ENCODE assay signal across 8 cellular contexts in genomic region chr2:61793389-61793836, GRCh38.
DNase-seq lines count a peak whose midpoint lies in the region; ATAC-seq and TF ChIP-seq lines count a peak whose summit lies in the region.

No MANE protein-coding gene starts in this region.

- no peaks in the 10 kb centered on the region for H3K27me3 ChIP-seq in PC-3 (ENCODE audit: low read length)
- no peaks in the 10 kb centered on the region for H3K27me3 ChIP-seq in thoracic aorta (replicated peaks; ENCODE audit: insufficient read depth)

- CTCF ChIA-PET in PC-3 (lab: Charles Lee) = no interaction called here

- ATAC-seq in GM18502 (IDR thresholded peaks at IDR 0.05; ENCODE audit: poor library complexity, unreplicated experiment) (peak; percentile 65), HG03280 (IDR thresholded peaks at IDR 0.05; ENCODE audit: unreplicated experiment) (peak; percentile 73), PC-3 (peak; percentile 91), thoracic aorta (ENCODE audit: insufficient number of reproducible peaks, low FRiP score, low read depth) (no peak), HG03039 (IDR thresholded peaks at IDR 0.05; ENCODE audit: unreplicated experiment) (no peak)

- peak; percentile 84 for DNase-seq in PC-3
- DNase-seq in activated T-helper 1 cell treated with anti-CD3 and anti-CD28 coated beads, Interleukin-2, amount 50 U/mL, for 16 hours (ENCODE audit: low read depth in 1 of 2, low spot score in 1 of 2) = peak; percentile 39 to 46
- DNase-seq in fibroblast of the aortic adventitia (ENCODE audit: low read depth) = peak; percentile 58
- peak in 32 of 56 donors; percentile 1 to 52 (median 14) for DNase-seq in nucleus accumbens (lab: John Stamatoyannopoulos, UW)
- no peak for DNase-seq in thoracic aorta (ENCODE audit: low spot score)

- no peaks in the 10 kb centered on the region for H3K36me3 ChIP-seq in PC-3 (ENCODE audit: low read depth, low read length)
- no peaks in the 10 kb centered on the region for H3K36me3 ChIP-seq in thoracic aorta

- H3F3A ChIP-seq in PC-3 (ENCODE audit: low read length, unreplicated experiment) = no peaks in the 10 kb centered on the region

- H3K27ac ChIP-seq in PC-3 (ENCODE audit: low read length) (no peak overlapping the region), thoracic aorta (no peak overlapping the region)

- H3K4me2 ChIP-seq in PC-3 (ENCODE audit: low read length) = peak overlapping the region; percentile 56

- H3K9me2 ChIP-seq in PC-3 (replicated peaks; ENCODE audit: low read length) = no peaks in the 10 kb centered on the region

- intact Hi-C loops in PC-3 (cut with micrococcal nuclease) = loop anchor here (1.0 to 5.0 kb wide), 2 partner anchors 86 to 134 kb away; no protein-coding TSS in a partner anchor

- H3K79me2 ChIP-seq in PC-3 (ENCODE audit: low read length) = no peaks in the 10 kb centered on the region

- H3K9me3 ChIP-seq in PC-3 (ENCODE audit: low read length) = no peaks in the 10 kb centered on the region
- H3K9me3 ChIP-seq in thoracic aorta = no peaks in the 10 kb centered on the region

- H2AFZ ChIP-seq in PC-3 (ENCODE audit: low read length) = peak overlapping the region; percentile 55; the same call in 1 of the 2 replicates

- no peaks in the 10 kb centered on the region for H4K20me1 ChIP-seq in PC-3 (ENCODE audit: low read length)

- peak; percentile 66 for TF ChIP-seq CTCF in PC-3 (conservative IDR thresholded peaks at IDR 0.05; ENCODE audit: low read depth, low read length)
- TF ChIP-seq CTCF in fibroblast of the aortic adventitia (IDR thresholded peaks at IDR 0.05; ENCODE audit: insufficient read depth, low read length) = peak; percentile 73
- peak; percentile 53 for TF ChIP-seq CTCF in thoracic aorta (IDR thresholded peaks at IDR 0.05)

- POLR2A ChIA-PET in PC-3 (lab: Charles Lee; ENCODE audit: unreplicated experiment) = no interaction called here

- BruUV-seq in PC-3 (replicated peaks; lab: Mats Ljungman, UMichigan) = no TSS peak

- no peak overlapping the region for H3K9ac ChIP-seq in PC-3 (ENCODE audit: low read length)

- H3K4me3 ChIP-seq in PC-3 (ENCODE audit: low read length) (no peak overlapping the region), fibroblast of the aortic adventitia (ENCODE audit: low read depth, low read length) (peak overlapping the region; percentile 31), thoracic aorta (peak overlapping the region; percentile 44)

- peaks cover 7% of the 10 kb centered on the region for H3K4me1 ChIP-seq in PC-3 (ENCODE audit: insufficient read depth, low read length)
- H3K4me1 ChIP-seq in thoracic aorta (ENCODE audit: control insufficient read depth in 1 of 2, low read depth in 2 of 2) = peaks cover 0 to 5% of the 10 kb centered on the region in 2 donors

Comparison
In these comparisons a context has a peak if more than half of its experiments do, and no peak if none do; other contexts are left out.
1. ATAC-seq: peak in GM18502 (single experiment), HG03280 (single experiment) and PC-3 (single experiment); none in thoracic aorta (single experiment) and HG03039 (single experiment).
2. Peak in every context shown above with its lines, with median percentiles within 50 percentile points of each other: CTCF ChIP-seq.